Comparison of ENCODE assay signal across 11 cellular contexts in the genomic region with DNA sequence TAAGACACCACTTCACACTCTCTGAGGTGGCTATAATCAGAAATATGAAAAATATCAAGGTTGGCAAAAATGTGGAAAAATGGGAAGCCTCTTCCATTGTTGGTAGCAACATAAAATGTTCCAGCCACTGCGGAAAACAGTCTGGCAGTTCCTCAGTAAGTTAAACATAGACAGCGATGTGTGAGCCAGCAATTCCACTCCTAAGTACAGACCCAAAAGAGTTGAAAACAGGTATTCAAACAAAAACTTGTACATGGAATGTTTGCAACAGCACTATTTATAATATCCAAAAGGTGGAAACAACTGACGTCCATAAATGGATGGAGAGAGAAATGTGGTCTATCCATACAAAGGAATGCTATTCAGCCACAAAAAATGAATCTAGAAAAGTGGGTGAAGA. TPM values are rescaled to one million over a fixed set of nuclear protein-coding genes. Genes with fewer than 3 reads are reported as not detected.
"Had no signal": no experiment of that assay in that cellular context is flagged by ENCODE, and none has a peak within 500 bp of the region (broad histone marks: within the 10 kb centered on the region; RNA-seq: fewer than 3 reads in every experiment).

No MANE protein-coding gene starts in this region.

- H3K9me3 Mint-ChIP-seq: HFFc6 had no signal

- FAIRE-seq: H1, H54 had no signal

- H3K4me1 ChIP-seq: HAP-1 had no signal

- H3K27ac ChIP-seq: GM23248 had no signal

- H3K4me3 ChIP-seq: GM23248, GM23338, HAP-1 had no signal

- H3K36me3 ChIP-seq: HAP-1 had no signal

- H3K27ac Mint-ChIP-seq: GM23338, H9, HFFc6 had no signal

- H3K4me3 Mint-ChIP-seq: GM23338, H9, HFFc6 had no signal

- DNase-seq: GM23248, GOT3, H7, H9, HCEC 1CT, HFFc6 had no signal

RNA-seq across cellular contexts. Expression of gene EEF1A2, which starts 14.3 kb away (rescaled TPM):
- polyA plus RNA-seq: GM23248 had no signal

RNA-seq across cellular contexts. Expression of gene PTK6, which starts 24.0 kb away (rescaled TPM):
- total RNA-seq: GM23248, H4 had no signal
- polyA plus RNA-seq: GM23248, GM23338 had no signal

RNA-seq across cellular contexts. Expression of gene SRMS, which starts 34.3 kb away (rescaled TPM):
- total RNA-seq: GM23248, H4, HFFc6 had no signal
- polyA plus RNA-seq: GM23248 had no signal

RNA-seq across cellular contexts. Expression of gene FNDC11, which starts 40.8 kb away (rescaled TPM):
- total RNA-seq: H4, HFFc6 had no signal
